In the genomic region with DNA sequence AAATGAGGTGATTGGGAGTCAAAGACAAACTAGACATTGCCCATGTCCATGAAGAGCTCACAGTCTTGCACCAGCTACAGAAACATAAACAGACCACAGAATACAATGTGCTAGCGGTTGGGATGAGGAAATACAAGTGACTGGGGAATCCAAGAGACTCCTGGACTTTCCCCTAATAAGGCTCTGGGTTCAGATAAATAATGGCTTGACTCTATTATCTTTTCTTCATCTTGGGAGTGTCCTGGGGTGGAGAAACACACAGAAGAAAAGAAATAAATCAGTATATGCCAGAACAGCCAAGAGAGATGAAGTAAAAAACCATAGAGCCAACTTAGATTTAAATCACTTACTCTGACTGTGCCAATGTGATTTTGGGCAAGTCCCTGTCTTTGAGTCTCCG, we compare ENCODE assay signal across 1 cellular context.
TF ChIP-seq lines count a peak whose summit lies in the region.

No MANE protein-coding gene starts in this region.

TF ChIP-seq in K562, 482 proteins besides CTCF, POLR2A, EP300 and RAD21 (continued from another document):
- TF ChIP-seq MEIS2 (IDR thresholded peaks at IDR 0.05; ENCODE audit: partially characterized antibody) = peak; percentile 90
- TF ChIP-seq ZNF224 (CRISPR knock-in tag; IDR thresholded peaks at IDR 0.05) = no peak
- no peak for TF ChIP-seq TAF9B (IDR thresholded peaks at IDR 0.05; ENCODE audit: partially characterized antibody)
- TF ChIP-seq NRF1 (conservative IDR thresholded peaks at IDR 0.05 in 1 of 2, IDR thresholded peaks at IDR 0.05 in 1 of 2) = 0 out of 4 replicates have a peak, but pooled peaks of 1 of the 2 experiments have one; percentile 22
- 0 out of 2 replicates have a peak, but pooled peaks have one; percentile 18 for TF ChIP-seq ZNF584 (CRISPR knock-in tag; IDR thresholded peaks at IDR 0.05; ENCODE audit: low read depth)
- TF ChIP-seq HDAC6 (IDR thresholded peaks at IDR 0.05; ENCODE audit: low read depth, low read length) = no peak
- TF ChIP-seq RCOR1 (IDR thresholded peaks at IDR 0.05; ENCODE audit: borderline replicate concordance in 1 of 2, low read depth in 2 of 2, low read length in 2 of 2) = peak in 1 of 2 experiments; percentile 71; a peak in 1 of 4 replicates
- no peak for TF ChIP-seq NR4A1 (CRISPR knock-in tag; IDR thresholded peaks at IDR 0.05)
- TF ChIP-seq NR4A1 (tag; IDR thresholded peaks at IDR 0.05) = no peak
- TF ChIP-seq ZNF3 (CRISPR knock-in tag; IDR thresholded peaks at IDR 0.05) = no peak
- TF ChIP-seq, protein P1, sequence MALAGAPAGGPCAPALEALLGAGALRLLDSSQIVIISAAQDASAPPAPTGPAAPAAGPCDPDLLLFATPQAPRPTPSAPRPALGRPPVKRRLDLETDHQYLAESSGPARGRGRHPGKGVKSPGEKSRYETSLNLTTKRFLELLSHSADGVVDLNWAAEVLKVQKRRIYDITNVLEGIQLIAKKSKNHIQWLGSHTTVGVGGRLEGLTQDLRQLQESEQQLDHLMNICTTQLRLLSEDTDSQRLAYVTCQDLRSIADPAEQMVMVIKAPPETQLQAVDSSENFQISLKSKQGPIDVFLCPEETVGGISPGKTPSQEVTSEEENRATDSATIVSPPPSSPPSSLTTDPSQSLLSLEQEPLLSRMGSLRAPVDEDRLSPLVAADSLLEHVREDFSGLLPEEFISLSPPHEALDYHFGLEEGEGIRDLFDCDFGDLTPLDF (CRISPR knock-in tag; IDR thresholded peaks at IDR 0.05) = no peak
- 0 out of 2 replicates have a peak, but pooled peaks have one; percentile 39 for TF ChIP-seq ZNF766 (CRISPR knock-in tag; conservative IDR thresholded peaks at IDR 0.05)
- TF ChIP-seq, protein P2, sequence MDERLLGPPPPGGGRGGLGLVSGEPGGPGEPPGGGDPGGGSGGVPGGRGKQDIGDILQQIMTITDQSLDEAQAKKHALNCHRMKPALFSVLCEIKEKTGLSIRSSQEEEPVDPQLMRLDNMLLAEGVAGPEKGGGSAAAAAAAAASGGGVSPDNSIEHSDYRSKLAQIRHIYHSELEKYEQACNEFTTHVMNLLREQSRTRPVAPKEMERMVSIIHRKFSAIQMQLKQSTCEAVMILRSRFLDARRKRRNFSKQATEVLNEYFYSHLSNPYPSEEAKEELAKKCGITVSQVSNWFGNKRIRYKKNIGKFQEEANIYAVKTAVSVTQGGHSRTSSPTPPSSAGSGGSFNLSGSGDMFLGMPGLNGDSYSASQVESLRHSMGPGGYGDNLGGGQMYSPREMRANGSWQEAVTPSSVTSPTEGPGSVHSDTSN (CRISPR knock-in tag; IDR thresholded peaks at IDR 0.05; ENCODE audit: low read depth) = no peak
- TF ChIP-seq, protein P2 (tag; conservative IDR thresholded peaks at IDR 0.05; ENCODE audit: low read depth) = peak; percentile 79
- TF ChIP-seq ZNF551 (CRISPR knock-in tag; IDR thresholded peaks at IDR 0.05) = no peak
- no peak for TF ChIP-seq CEBPG (CRISPR knock-in tag; IDR thresholded peaks at IDR 0.05)
- peak in 1 of 2 experiments; percentile 36; a peak in 1 of 4 replicates for TF ChIP-seq CEBPG (tag; conservative IDR thresholded peaks at IDR 0.05 in 1 of 2, IDR thresholded peaks at IDR 0.05 in 1 of 2)
- TF ChIP-seq SOX6 (IDR thresholded peaks at IDR 0.05) = peak; percentile 53; the same call in 1 of the 2 replicates
- TF ChIP-seq, protein P3, sequence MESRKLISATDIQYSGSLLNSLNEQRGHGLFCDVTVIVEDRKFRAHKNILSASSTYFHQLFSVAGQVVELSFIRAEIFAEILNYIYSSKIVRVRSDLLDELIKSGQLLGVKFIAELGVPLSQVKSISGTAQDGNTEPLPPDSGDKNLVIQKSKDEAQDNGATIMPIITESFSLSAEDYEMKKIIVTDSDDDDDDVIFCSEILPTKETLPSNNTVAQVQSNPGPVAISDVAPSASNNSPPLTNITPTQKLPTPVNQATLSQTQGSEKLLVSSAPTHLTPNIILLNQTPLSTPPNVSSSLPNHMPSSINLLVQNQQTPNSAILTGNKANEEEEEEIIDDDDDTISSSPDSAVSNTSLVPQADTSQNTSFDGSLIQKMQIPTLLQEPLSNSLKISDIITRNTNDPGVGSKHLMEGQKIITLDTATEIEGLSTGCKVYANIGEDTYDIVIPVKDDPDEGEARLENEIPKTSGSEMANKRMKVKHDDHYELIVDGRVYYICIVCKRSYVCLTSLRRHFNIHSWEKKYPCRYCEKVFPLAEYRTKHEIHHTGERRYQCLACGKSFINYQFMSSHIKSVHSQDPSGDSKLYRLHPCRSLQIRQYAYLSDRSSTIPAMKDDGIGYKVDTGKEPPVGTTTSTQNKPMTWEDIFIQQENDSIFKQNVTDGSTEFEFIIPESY (CRISPR knock-in tag; IDR thresholded peaks at IDR 0.05) = no peak
- TF ChIP-seq GABPB2 (CRISPR knock-in tag; conservative IDR thresholded peaks at IDR 0.05) = no peak
- peak; percentile 10 to 84; a peak in 3 of 4 replicates for TF ChIP-seq SRF (CRISPR knock-in tag; IDR thresholded peaks at IDR 0.05)
- TF ChIP-seq MEF2D (tag; conservative IDR thresholded peaks at IDR 0.05; ENCODE audit: low read depth) = 0 out of 2 replicates have a peak, but pooled peaks have one; percentile 12
- TF ChIP-seq, protein P4, sequence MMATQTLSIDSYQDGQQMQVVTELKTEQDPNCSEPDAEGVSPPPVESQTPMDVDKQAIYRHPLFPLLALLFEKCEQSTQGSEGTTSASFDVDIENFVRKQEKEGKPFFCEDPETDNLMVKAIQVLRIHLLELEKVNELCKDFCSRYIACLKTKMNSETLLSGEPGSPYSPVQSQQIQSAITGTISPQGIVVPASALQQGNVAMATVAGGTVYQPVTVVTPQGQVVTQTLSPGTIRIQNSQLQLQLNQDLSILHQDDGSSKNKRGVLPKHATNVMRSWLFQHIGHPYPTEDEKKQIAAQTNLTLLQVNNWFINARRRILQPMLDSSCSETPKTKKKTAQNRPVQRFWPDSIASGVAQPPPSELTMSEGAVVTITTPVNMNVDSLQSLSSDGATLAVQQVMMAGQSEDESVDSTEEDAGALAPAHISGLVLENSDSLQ (IDR thresholded peaks at IDR 0.05) = peak; percentile 75
